17 cellular contexts compared by ENCODE assay signal in genomic region chr5:88815048-88815789, GRCh38.
A peak's percentile ranks its signal among the peaks of the same experiment; 100 is the strongest.
DNase-seq lines count a peak whose midpoint lies in the region; ATAC-seq and TF ChIP-seq lines count a peak whose summit lies in the region.
"Had no signal": no experiment of that assay in that cellular context is flagged by ENCODE, and none has a peak within 500 bp of the region (broad histone marks: within the 10 kb centered on the region; RNA-seq: fewer than 3 reads in every experiment).

No MANE protein-coding gene starts in this region.

- H3K27me3 ChIP-seq in right cardiac atrium (ENCODE audit: control insufficient read depth, insufficient read depth), result no peaks in the 10 kb centered on the region
- no peaks in the 10 kb centered on the region for H3K27me3 ChIP-seq in skeletal muscle tissue (ENCODE audit: control insufficient read depth in 3 of 3, insufficient read depth in 3 of 3, low read length in 3 of 3)
- H3K27me3 ChIP-seq in tibial artery, result no peaks in the 10 kb centered on the region
- H3K27me3 ChIP-seq in GM23248 (replicated peaks; ENCODE audit: insufficient read depth), result no peaks in the 10 kb centered on the region
- H3K27me3 ChIP-seq: left lung, transverse colon had no signal

- DNase-seq in SK-N-MC (ENCODE audit: low read depth, low spot score), result no peak
- no peak for DNase-seq in right cardiac atrium
- no peak for DNase-seq in tibial artery
- no peak for DNase-seq in DMS79 (lab: John Stamatoyannopoulos, UW)
- no peak for DNase-seq in GM23248
- DNase-seq: activated CD4-positive, CD25-positive, alpha-beta regulatory T cell; activated CD8-positive, alpha-beta memory T cell treated with anti-CD3 and anti-CD28 coated beads for 24 hours; activated naive CD8-positive, alpha-beta T cell treated with anti-CD3 and anti-CD28 coated beads, Interleukin-2, amount 10 ng/mL, durations not matched to agents 7 days and 5 days; H7; left lung; NCI-H1436; NK-92 treated with Interleukin-12 subunit alpha and Interleukin-12 subunit beta, amount 100 ng/mL, for 24 hours; posterior cingulate gyrus; T-helper 2 cell; transverse colon had no signal

- intact Hi-C loops in right cardiac atrium (cut with DNase I), result no loop called here
- intact Hi-C loops in tibial artery (cut with DNase I; ENCODE audit: low total_unique reads), result no loop called here

- H3K9me2 ChIP-seq in GM23248 (ENCODE audit: insufficient read depth), result no peaks in the 10 kb centered on the region

- H3K9me3 ChIP-seq in HEK293 (ENCODE audit: control insufficient read depth, insufficient read depth, low read depth, low read length), result no peaks in the 10 kb centered on the region
- H3K9me3 ChIP-seq in SK-N-MC (ENCODE audit: low read depth, low read length), result no peaks in the 10 kb centered on the region
- H3K9me3 ChIP-seq in right cardiac atrium (ENCODE audit: control insufficient read depth, low read length), result no peaks in the 10 kb centered on the region
- no peaks in the 10 kb centered on the region for H3K9me3 ChIP-seq in skeletal muscle tissue (ENCODE audit: control insufficient read depth in 3 of 3, low read length in 3 of 3)
- H3K9me3 ChIP-seq in tibial artery, result no peaks in the 10 kb centered on the region
- H3K9me3 ChIP-seq in GM23248 (ENCODE audit: low read depth), result no peaks in the 10 kb centered on the region
- H3K9me3 ChIP-seq: left lung, transverse colon had no signal

- POLR2A ChIA-PET in HEK293 (lab: Yijun Ruan, JAX), result no interaction called here

- H3K79me2 ChIP-seq in GM23248 (ENCODE audit: insufficient read depth), result no peaks in the 10 kb centered on the region

- no peak for ATAC-seq in right cardiac atrium
- ATAC-seq: left lung had no signal

- no peak overlapping the region for H3K27ac ChIP-seq in HEK293 (ENCODE audit: extremely low read depth, low read depth, low read length)
- H3K27ac ChIP-seq in SK-N-MC, result peak overlapping the region; percentile 60; the same call in 1 of the 2 replicates
- H3K27ac ChIP-seq in right cardiac atrium (ENCODE audit: low read length), result no peak overlapping the region
- peak overlapping the region; percentile 20 for H3K27ac ChIP-seq in skeletal muscle tissue (ENCODE audit: low read depth, low read length)
- no peak overlapping the region for H3K27ac ChIP-seq in tibial artery
- H3K27ac ChIP-seq in GM23248, result no peak overlapping the region

- H3F3A ChIP-seq in GM23248 (ENCODE audit: insufficient read depth), result no peaks in the 10 kb centered on the region

- H3K9ac ChIP-seq in SK-N-MC (ENCODE audit: insufficient read length), result no peak overlapping the region
- H3K9ac ChIP-seq in skeletal muscle tissue (ENCODE audit: low read depth in 1 of 3, low read length in 3 of 3), result no peak overlapping the region
- no peak overlapping the region for H3K9ac ChIP-seq in GM23248

- H4K20me1 ChIP-seq in GM23248 (ENCODE audit: insufficient read depth), result no peaks in the 10 kb centered on the region

- H3K36me3 ChIP-seq in HEK293 (ENCODE audit: control insufficient read depth in 2 of 2, insufficient read depth in 1 of 2, low read length in 2 of 2), result no peaks in the 10 kb centered on the region
- H3K36me3 ChIP-seq in SK-N-MC (ENCODE audit: insufficient read depth, low read length), result no peaks in the 10 kb centered on the region
- peaks cover 0 to 9% (median 8%) of the 10 kb centered on the region in 3 donors for H3K36me3 ChIP-seq in skeletal muscle tissue (ENCODE audit: control insufficient read depth in 3 of 3, insufficient read depth in 3 of 3, low read length in 3 of 3)
- H3K36me3 ChIP-seq in tibial artery, result no peaks in the 10 kb centered on the region
- H3K36me3 ChIP-seq in GM23248 (ENCODE audit: low read depth), result no peaks in the 10 kb centered on the region
- H3K36me3 ChIP-seq: left lung, transverse colon had no signal

- H3K4me1 ChIP-seq in HEK293 (ENCODE audit: control insufficient read depth, insufficient read depth, low read length) (peaks cover 23% of the 10 kb centered on the region), right cardiac atrium (ENCODE audit: control insufficient read depth, insufficient read depth, low read length) (peaks cover 5% of the 10 kb centered on the region), skeletal muscle tissue (ENCODE audit: control insufficient read depth in 3 of 3, insufficient read depth in 3 of 3, low read length in 3 of 3) (peaks cover 16 to 32% (median 26%) of the 10 kb centered on the region in 3 donors), tibial artery (peaks cover 0 to 81% (median 2%) of the 10 kb centered on the region in 4 donors), GM23248 (ENCODE audit: insufficient read depth) (no peaks in the 10 kb centered on the region)

- CTCF ChIA-PET in HEK293 (lab: Yijun Ruan, JAX), result no interaction called here

- in situ Hi-C loops in GM23248 (cut with MboI), result no loop called here

- H3K4me3 ChIP-seq in HEK293 (ENCODE audit: low read depth, low read length) (no peak overlapping the region), SK-N-MC (no peak overlapping the region; the same call in 1 of the 2 replicates), right cardiac atrium (ENCODE audit: low read length) (peak overlapping the region; percentile 15), skeletal muscle tissue (ENCODE audit: low read length in 3 of 3) (no peak overlapping the region), tibial artery (no peak overlapping the region), GM23248 (no peak overlapping the region)
- H3K4me3 ChIP-seq: left lung, transverse colon had no signal

- H2AFZ ChIP-seq in GM23248, result no peak overlapping the region

- H3K4me2 ChIP-seq in GM23248 (ENCODE audit: unreplicated experiment), result no peak overlapping the region

- TF ChIP-seq CTCF in HEK293 (tag by site-specific recombination; IDR thresholded peaks at IDR 0.05) (no peak), tibial artery (IDR thresholded peaks at IDR 0.05) (no peak)

TF ChIP-seq in HEK293, 187 proteins besides CTCF, POLR2A, EP300 and RAD21:
- TF ChIP-seq ATF2 (tag by site-specific recombination; IDR thresholded peaks at IDR 0.05; ENCODE audit: low read depth) (peak; percentile 69; the same call in 1 of the 2 replicates), ZNF692 (tag by site-specific recombination; IDR thresholded peaks at IDR 0.05) (no peak), EGR2 (tag by site-specific recombination; IDR thresholded peaks at IDR 0.05; ENCODE audit: low read depth) (no peak), SCRT1 (tag by site-specific recombination; IDR thresholded peaks at IDR 0.05; ENCODE audit: borderline replicate concordance) (no peak), ZNF18 (tag by site-specific recombination; IDR thresholded peaks at IDR 0.05) (no peak), ZNF610 (tag by site-specific recombination; IDR thresholded peaks at IDR 0.05; ENCODE audit: borderline replicate concordance) (no peak), ZNF596 (tag by site-specific recombination; IDR thresholded peaks at IDR 0.05) (no peak)

Comparison
In these comparisons a context has a peak if more than half of its experiments do, and no peak if none do; other contexts are left out.
1. H3K27ac ChIP-seq: peak in SK-N-MC (single experiment) and skeletal muscle tissue (single experiment); none in HEK293 (single experiment), right cardiac atrium (single experiment), tibial artery (0 of 2) and GM23248 (single experiment).